Comparison of ENCODE assay signal across 8 cellular contexts in the genomic region with DNA sequence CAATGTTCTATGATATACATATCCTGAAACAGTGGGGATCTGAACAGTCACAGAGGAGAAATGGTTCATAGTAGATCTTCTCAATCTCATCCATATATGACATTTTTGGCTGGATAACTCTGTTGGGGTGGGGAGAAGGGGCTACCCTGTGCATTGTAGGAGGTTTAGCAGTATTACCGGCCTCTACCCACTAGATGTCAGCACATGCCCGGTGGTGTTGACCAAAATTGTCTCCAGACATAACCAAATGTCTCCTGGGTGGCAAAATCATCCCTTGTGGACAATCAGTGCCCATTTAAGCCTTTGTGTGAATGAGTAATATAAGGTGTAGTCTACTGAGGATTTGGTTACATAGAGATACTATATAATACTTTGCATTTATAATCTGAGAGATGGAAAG.
A peak's percentile ranks its signal among the peaks of the same experiment; 100 is the strongest.
DNase-seq lines count a peak whose midpoint lies in the region; ATAC-seq and TF ChIP-seq lines count a peak whose summit lies in the region.

No MANE protein-coding gene starts in this region.

- no peak overlapping the region for H3K4me3 Mint-ChIP-seq in nephron progenitor cell

- H3K9me3 Mint-ChIP-seq in nephron progenitor cell, result no peaks in the 10 kb centered on the region

- H3K27me3 ChIP-seq in HUES64 (ENCODE audit: insufficient read depth, low read length), result no peaks in the 10 kb centered on the region

- H3K4me1 ChIP-seq in HUES64 (ENCODE audit: insufficient read depth, low read length), result peaks cover 19% of the 10 kb centered on the region

- peaks cover 3% of the 10 kb centered on the region for H3K27me3 Mint-ChIP-seq in nephron progenitor cell (ENCODE audit: low read depth, poor library complexity)

- no peaks in the 10 kb centered on the region for H3K9me3 ChIP-seq in HUES64 (ENCODE audit: insufficient read depth, low read depth, low read length)

- H3K9ac ChIP-seq in HUES64 (ENCODE audit: low read depth, low read length), result peak overlapping the region; percentile 68

- no peaks in the 10 kb centered on the region for H3K4me1 Mint-ChIP-seq in nephron progenitor cell

- H3K36me3 Mint-ChIP-seq in nephron progenitor cell (ENCODE audit: low read depth), result peaks cover 25% of the 10 kb centered on the region

- H3K4me3 ChIP-seq in HUES64 (ENCODE audit: low read length), result peak overlapping the region; percentile 31; the same call in 1 of the 2 replicates
- no peak overlapping the region for H3K4me3 ChIP-seq in epithelial cell of esophagus (ENCODE audit: low read length)

- ATAC-seq in GM18520 (IDR thresholded peaks at IDR 0.05; ENCODE audit: unreplicated experiment), result no peak

- H3K36me3 ChIP-seq in HUES64 (ENCODE audit: insufficient read depth, low read length), result peaks cover 39% of the 10 kb centered on the region

- in situ Hi-C loops in GM13977 (cut with MboI; ENCODE audit: low pct_unique_long_range_greater_than_20kb, low sequenced_read_pairs, unreplicated experiment), result no loop called here

- no peak overlapping the region for H3K27ac Mint-ChIP-seq in nephron progenitor cell

- peak overlapping the region; percentile 97 for H3K27ac ChIP-seq in HUES64 (ENCODE audit: low read depth, low read length)

- 0% methylated on average over 2 of the region's 2 CpGs for WGBS in HUES64

- TF ChIP-seq CTCF in GM13977 (IDR thresholded peaks at IDR 0.05; ENCODE audit: extremely low read depth, insufficient read depth, missing control alignments) (peak; percentile 73), epithelial cell of esophagus (IDR thresholded peaks at IDR 0.05; ENCODE audit: insufficient read depth, low read depth, low read length, missing control alignments) (peak; percentile 48), nephron progenitor cell (IDR thresholded peaks at IDR 0.05) (peak; percentile 76)

- DNase-seq in AG20443 (ENCODE audit: low spot score) (peak; percentile 33), GM13977 (ENCODE audit: low spot score) (peak; percentile 24), OCI-M1 (lab: John Stamatoyannopoulos, UW) (peak; percentile 59), epithelial cell of esophagus (ENCODE audit: low read depth) (peak; percentile 21), nephron progenitor cell (peak; percentile 60), globus pallidus (ENCODE audit: low spot score) (no peak)
